In the genomic region with DNA sequence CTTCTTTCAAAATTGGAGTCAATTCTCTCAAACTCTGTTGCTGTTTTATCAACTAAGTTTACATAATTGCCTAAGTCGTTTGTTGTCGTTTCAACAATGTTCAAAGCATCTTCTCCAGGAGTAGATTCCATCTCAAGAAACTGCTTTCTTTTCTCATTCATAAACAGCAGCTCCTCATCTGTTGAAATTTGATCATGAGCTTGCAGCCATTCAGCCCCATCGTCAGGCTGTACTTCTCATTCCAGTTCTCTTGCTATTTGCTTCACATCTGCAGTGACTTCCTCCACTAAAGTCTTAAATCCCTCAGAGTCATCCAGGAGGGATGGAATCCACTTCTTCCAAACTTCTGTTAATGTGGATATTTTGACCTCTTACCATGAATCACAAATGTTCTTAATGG, we compare ENCODE assay signal across 20 cellular contexts.
A peak's percentile ranks its signal among the peaks of the same experiment; 100 is the strongest.
DNase-seq lines count a peak whose midpoint lies in the region; ATAC-seq and TF ChIP-seq lines count a peak whose summit lies in the region.
"Had no signal": no experiment of that assay in that cellular context is flagged by ENCODE, and none has a peak within 500 bp of the region (broad histone marks: within the 10 kb centered on the region; RNA-seq: fewer than 3 reads in every experiment).

No MANE protein-coding gene starts in this region.

- no peak overlapping the region for H2AK5ac ChIP-seq in IMR-90 (ENCODE audit: low read depth, low read length)

- H3K36me3 ChIP-seq in IMR-90 (ENCODE audit: control insufficient read depth, insufficient read depth, low read length): no peaks in the 10 kb centered on the region
- H3K36me3 ChIP-seq: BE2C had no signal

- H2BK5ac ChIP-seq in IMR-90 (ENCODE audit: low read depth, low read length, poor library complexity, severe bottlenecking): peak overlapping the region; percentile 25

- H3K4me3 Mint-ChIP-seq in activated CD4-positive, alpha-beta T cell treated with anti-CD3 and anti-CD28 coated beads for 36 hours: no peak overlapping the region
- H3K4me3 Mint-ChIP-seq: CD8-positive, alpha-beta memory T cell; HFFc6; IgD-negative memory B cell had no signal

- no peak overlapping the region for H4K91ac ChIP-seq in IMR-90 (ENCODE audit: insufficient read depth, low read depth, low read length)

- TF ChIP-seq CTCF in AG09319 (IDR thresholded peaks at IDR 0.05; ENCODE audit: low read depth, low read length): no peak
- TF ChIP-seq CTCF in IMR-90 (conservative IDR thresholded peaks at IDR 0.05; ENCODE audit: low read depth, low read length): no peak

- intact Hi-C loops in IMR-90 (cut with micrococcal nuclease): no loop called here
- intact Hi-C loops in activated CD4-positive, alpha-beta T cell treated with anti-CD3 and anti-CD28 coated beads for 36 hours (cut with DNase I, micrococcal nuclease): no loop called here

- no peak overlapping the region for H4K5ac ChIP-seq in IMR-90 (ENCODE audit: low read depth, low read length)

- H3K14ac ChIP-seq in IMR-90 (replicated peaks; ENCODE audit: low read depth, low read length): no peak overlapping the region

- TF ChIP-seq RAD21 in IMR-90 (IDR thresholded peaks at IDR 0.05; ENCODE audit: low read length): no peak

- no peak overlapping the region for H2BK15ac ChIP-seq in IMR-90 (ENCODE audit: low read depth, low read length)

- no peak overlapping the region for H3K27ac Mint-ChIP-seq in activated CD4-positive, alpha-beta T cell treated with anti-CD3 and anti-CD28 coated beads for 36 hours
- H3K27ac Mint-ChIP-seq: CD4-positive, CD25-positive, alpha-beta regulatory T cell; CD8-positive, alpha-beta memory T cell; HFFc6; IgD-negative memory B cell had no signal

- no peak overlapping the region for H3K4ac ChIP-seq in IMR-90 (ENCODE audit: low read depth, low read length)

- peak overlapping the region; percentile 57; the same call in 1 of the 2 replicates for H3K4me2 ChIP-seq in IMR-90 (ENCODE audit: low read depth, low read length)

- DNase-seq in AG09319 (ENCODE audit: extremely low read depth, low read depth): peak; percentile 14
- DNase-seq in IMR-90: peak; percentile 70
- DNase-seq in fibroblast of peridontal ligament (ENCODE audit: extremely low read depth): peak; percentile 23
- peak; percentile 2 for DNase-seq in islet precursor cell
- no peak for DNase-seq in activated CD4-positive, alpha-beta T cell treated with anti-CD3 and anti-CD28 coated beads for 36 hours
- DNase-seq in DMS 273 treated with DMSO at 0.1 percent for 48 hours (lab: John Stamatoyannopoulos, UW): no peak
- DNase-seq in DMS153 (lab: John Stamatoyannopoulos, UW): no peak
- DNase-seq: 8988T; BE2C; C1 segment of cervical spinal cord; CD4-positive, CD25-positive, alpha-beta regulatory T cell; CD8-positive, alpha-beta memory T cell; COR-L47; DMS79; GDM1; GM23248; HCEC 1CT; HFFc6 had no signal

- no peak overlapping the region for H4K8ac ChIP-seq in IMR-90 (ENCODE audit: low read depth in 2 of 2, low read length in 2 of 2)

- no peaks in the 10 kb centered on the region for H3K9me3 ChIP-seq in IMR-90 (ENCODE audit: control insufficient read depth, insufficient read depth, low read length)
- H3K9me3 ChIP-seq: BE2C had no signal

- H3K9me1 ChIP-seq in IMR-90 (ENCODE audit: insufficient read depth, low read length): no peaks in the 10 kb centered on the region; the same call in 1 of the 2 replicates

- H2AK9ac ChIP-seq in IMR-90 (replicated peaks; ENCODE audit: low read depth, low read length, poor library complexity): no peak overlapping the region

- H3K27me3 Mint-ChIP-seq in activated CD4-positive, alpha-beta T cell treated with anti-CD3 and anti-CD28 coated beads for 36 hours: no peaks in the 10 kb centered on the region

- ATAC-seq in IMR-90 (ENCODE audit: low read depth): peak; percentile 73
- no peak for ATAC-seq in activated CD4-positive, alpha-beta T cell treated with anti-CD3 and anti-CD28 coated beads for 36 hours

- H2BK20ac ChIP-seq in IMR-90 (ENCODE audit: low read depth, low read length): no peak overlapping the region

- WGBS in IMR-90 (ENCODE audit: extremely low coverage in 2 of 2, insufficient read length in 1 of 2), 2 experiments: 19% methylated on average over 3 of the region's 3 CpGs; no CpG with 5 or more reads in 1 of the 2 experiments

- dilution Hi-C loops in IMR-90 (cut with HindIII; ENCODE audit: low sequenced_read_pairs, unreplicated experiment): no loop called here

- no peak overlapping the region for H3K18ac ChIP-seq in IMR-90 (ENCODE audit: low read depth, low read length)

- H3K27me3 ChIP-seq in IMR-90 (ENCODE audit: control insufficient read depth, insufficient read depth, low read length): peaks cover 2% of the 10 kb centered on the region; the same call in 1 of the 2 replicates
- H3K27me3 ChIP-seq: BE2C had no signal

- no peak overlapping the region for H3K56ac ChIP-seq in IMR-90 (ENCODE audit: extremely low read depth, insufficient read depth, low read length)

- no peaks in the 10 kb centered on the region for H3K9me3 Mint-ChIP-seq in activated CD4-positive, alpha-beta T cell treated with anti-CD3 and anti-CD28 coated beads for 36 hours (ENCODE audit: low read depth)
- H3K9me3 Mint-ChIP-seq: CD8-positive, alpha-beta memory T cell; HFFc6 had no signal

- no peak overlapping the region for H2AFZ ChIP-seq in IMR-90 (replicated peaks; ENCODE audit: low read length, poor library complexity)
- H2AFZ ChIP-seq: GM23248 had no signal

- H2BK120ac ChIP-seq in IMR-90 (ENCODE audit: low read depth, low read length): no peak overlapping the region

- no TSS peak for BruUV-seq in IMR-90 (replicated peaks; lab: Mats Ljungman, UMichigan)

- in situ Hi-C loops in IMR-90 (cut with MboI; ENCODE audit: low sequenced_read_pairs): no loop called here

- H3K4me3 ChIP-seq in IMR-90 (ENCODE audit: insufficient read depth, low read depth, low read length): no peak overlapping the region
- H3K4me3 ChIP-seq: GM23248 had no signal

- H3K23ac ChIP-seq in IMR-90 (ENCODE audit: low read depth, low read length): no peak overlapping the region

- H3K9ac ChIP-seq in IMR-90 (ENCODE audit: low read depth, low read length): no peak overlapping the region
- H3K9ac ChIP-seq: GM23248 had no signal

- no peak overlapping the region for H3K27ac ChIP-seq in IMR-90 (ENCODE audit: insufficient read depth, low read length)
- H3K27ac ChIP-seq: GM23248, HL-60 had no signal

- POLR2A ChIA-PET in IMR-90 (lab: Charles Lee; ENCODE audit: unreplicated experiment): interaction anchor here (0.6 kb wide), 1 partner anchor 10 kb away, joined by 4 read pairs; no protein-coding TSS in a partner anchor
- POLR2A ChIA-PET in activated CD4-positive, alpha-beta T cell treated with anti-CD3 and anti-CD28 coated beads for 36 hours (lab: Charles Lee): no interaction called here

- H3K36me3 Mint-ChIP-seq in activated CD4-positive, alpha-beta T cell treated with anti-CD3 and anti-CD28 coated beads for 36 hours (ENCODE audit: low read depth): no peaks in the 10 kb centered on the region
- H3K36me3 Mint-ChIP-seq: CD4-positive, CD25-positive, alpha-beta regulatory T cell; CD8-positive, alpha-beta memory T cell; IgD-negative memory B cell had no signal

- peaks cover 2% of the 10 kb centered on the region for H3K4me1 ChIP-seq in IMR-90 (ENCODE audit: control insufficient read depth, insufficient read depth, low read length)
- H3K4me1 ChIP-seq: BE2C had no signal

- H3K79me1 ChIP-seq in IMR-90 (ENCODE audit: low read depth in 1 of 2, low read length in 2 of 2): no peaks in the 10 kb centered on the region

- H4K20me1 ChIP-seq in IMR-90 (ENCODE audit: insufficient read depth, low read length): no peaks in the 10 kb centered on the region

- H3K4me1 Mint-ChIP-seq in activated CD4-positive, alpha-beta T cell treated with anti-CD3 and anti-CD28 coated beads for 36 hours: no peaks in the 10 kb centered on the region
- H3K4me1 Mint-ChIP-seq: CD4-positive, CD25-positive, alpha-beta regulatory T cell; CD8-positive, alpha-beta memory T cell; IgD-negative memory B cell had no signal

- no peak for TF ChIP-seq POLR2A in IMR-90 (IDR thresholded peaks at IDR 0.05; ENCODE audit: low read depth, low read length)

- CTCF ChIA-PET in IMR-90 (lab: Yijun Ruan, JAX): interaction anchor here (0.6 kb wide), 1 partner anchor 36 kb away, joined by 4 read pairs; no protein-coding TSS in a partner anchor
- CTCF ChIA-PET in activated CD4-positive, alpha-beta T cell treated with anti-CD3 and anti-CD28 coated beads for 36 hours (lab: Charles Lee): interaction anchor here (0.7 kb wide), 1 partner anchor 125 kb away, joined by 3 read pairs; no protein-coding TSS in a partner anchor

TF ChIP-seq in IMR-90, 13 proteins besides CTCF, POLR2A, EP300 and RAD21:
- TF ChIP-seq BHLHE40 (IDR thresholded peaks at IDR 0.05; ENCODE audit: low read depth, low read length) (no peak), SMC3 (IDR thresholded peaks at IDR 0.05; ENCODE audit: low read depth, low read length) (no peak), RCOR1 (IDR thresholded peaks at IDR 0.05; ENCODE audit: insufficient replicate concordance, low read length) (no peak), FOS (IDR thresholded peaks at IDR 0.05; ENCODE audit: low read depth, low read length) (no peak), CHD1 (IDR thresholded peaks at IDR 0.05; ENCODE audit: low read depth, low read length) (no peak)
- TF ChIP-seq, protein P1, sequence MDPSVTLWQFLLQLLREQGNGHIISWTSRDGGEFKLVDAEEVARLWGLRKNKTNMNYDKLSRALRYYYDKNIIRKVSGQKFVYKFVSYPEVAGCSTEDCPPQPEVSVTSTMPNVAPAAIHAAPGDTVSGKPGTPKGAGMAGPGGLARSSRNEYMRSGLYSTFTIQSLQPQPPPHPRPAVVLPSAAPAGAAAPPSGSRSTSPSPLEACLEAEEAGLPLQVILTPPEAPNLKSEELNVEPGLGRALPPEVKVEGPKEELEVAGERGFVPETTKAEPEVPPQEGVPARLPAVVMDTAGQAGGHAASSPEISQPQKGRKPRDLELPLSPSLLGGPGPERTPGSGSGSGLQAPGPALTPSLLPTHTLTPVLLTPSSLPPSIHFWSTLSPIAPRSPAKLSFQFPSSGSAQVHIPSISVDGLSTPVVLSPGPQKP (IDR thresholded peaks at IDR 0.05; ENCODE audit: borderline replicate concordance, low read depth, low read length): no peak

Comparison
In these comparisons a context has a peak if more than half of its experiments do, and no peak if none do; other contexts are left out.
1. DNase-seq: peak in AG09319 (single experiment), IMR-90 (single experiment), fibroblast of peridontal ligament (single experiment) and islet precursor cell (single experiment); none in activated CD4-positive, alpha-beta T cell treated with anti-CD3 and anti-CD28 coated beads for 36 hours (single experiment), DMS 273 treated with DMSO at 0.1 percent for 48 hours (single experiment) and DMS153 (single experiment).